ENCODE assay signal across 11 cellular contexts in genomic region chr3:59268170-59268569, GRCh38.
"Had no signal": no experiment of that assay in that cellular context is flagged by ENCODE, and none has a peak within 500 bp of the region (broad histone marks: within the 10 kb centered on the region; RNA-seq: fewer than 3 reads in every experiment).

No MANE protein-coding gene starts in this region.

- H3K27ac ChIP-seq: transverse colon had no signal

- DNase-seq: activated CD4-positive, alpha-beta T cell treated with anti-CD3 and anti-CD28 coated beads, Interleukin-2, amount 50 U/mL, for 1 hour; activated CD4-positive, CD25-positive, alpha-beta regulatory T cell; activated naive CD4-positive, alpha-beta T cell treated with anti-CD3 and anti-CD28 coated beads, Interleukin-2, amount 50 U/mL, for 16 hours; activated T-cell treated with anti-CD3 and anti-CD28 coated beads, Interleukin-2, amount 50 U/mL, for 1 hour; amniotic stem cell; hippocampal formation; kidney glomerular epithelial cell; midbrain; right cardiac atrium; stimulated activated CD4-positive, alpha-beta T cell treated with anti-CD3 and anti-CD28 coated beads, Interleukin-1b, Interleukin-23, amount 100 ng/mL, for 48 hours; transverse colon had no signal

- H3K27me3 ChIP-seq: transverse colon had no signal

- H3K4me3 ChIP-seq: transverse colon had no signal

- H3K36me3 ChIP-seq: transverse colon had no signal
